In the genomic region with DNA sequence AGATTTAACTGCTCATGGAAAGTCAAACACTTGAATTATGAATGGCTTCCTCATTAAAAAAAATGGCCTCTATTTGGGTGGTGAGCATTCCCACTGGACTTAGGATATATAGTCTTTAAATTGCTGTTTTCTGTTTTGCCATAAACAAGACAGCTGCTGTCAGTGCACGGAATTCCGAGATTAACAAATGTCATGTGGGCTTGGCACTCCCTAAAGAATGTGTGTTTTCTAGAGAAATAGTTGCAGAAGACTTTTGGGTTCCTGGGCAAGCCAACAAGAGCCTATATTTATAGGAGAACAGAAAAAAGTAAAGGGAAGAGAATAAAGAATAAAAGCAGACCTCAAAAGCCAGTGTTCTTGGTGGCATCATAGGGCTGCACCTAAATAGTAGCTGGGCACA, we compare ENCODE assay signal across 26 cellular contexts.
"Had no signal": no experiment of that assay in that cellular context is flagged by ENCODE, and none has a peak within 500 bp of the region (broad histone marks: within the 10 kb centered on the region; RNA-seq: fewer than 3 reads in every experiment).

No MANE protein-coding gene starts in this region.

- H3K4me3 Mint-ChIP-seq: activated CD8-positive, alpha-beta memory T cell treated with anti-CD3 and anti-CD28 coated beads, Interleukin-2, amount 10 ng/mL, durations not matched to agents 7 days and 5 days; activated CD8-positive, alpha-beta T cell treated with anti-CD3 and anti-CD28 coated beads, Interleukin-2, amount 10 ng/mL, durations not matched to agents 7 days and 5 days; activated naive CD4-positive, alpha-beta T cell treated with anti-CD3 and anti-CD28 coated beads, Interleukin-2, amount 50 U/mL, for 24 hours; activated T-cell treated with anti-CD3 and anti-CD28 coated beads, Interleukin-2, amount 50 U/mL, for 24 hours; activated T-helper 1 cell treated with anti-CD3 and anti-CD28 coated beads, Interleukin-12 subunit alpha, Interleukin-12 subunit beta, Interleukin-2, Interleukin-4 antibody, amounts not matched to agents 30 ng/mL and 10 ng/mL and 1 ng/mL, durations not matched to agents 14 hours and 24 hours and 36 hours; central memory CD8-positive, alpha-beta T cell; T-helper 17 cell; WTC11 had no signal

- DNase-seq: activated CD4-positive, alpha-beta T cell treated with anti-CD3 and anti-CD28 coated beads for 48 hours; activated CD4-positive, alpha-beta T cell treated with anti-CD3 and anti-CD28 coated beads, Interleukin-2, amount 50 U/mL, for 4 hours; activated CD4-positive, CD25-positive, alpha-beta regulatory T cell treated with anti-CD3 and anti-CD28 coated beads, Interleukin-2, amount 50 U/mL, for 72 hours; activated CD8-positive, alpha-beta memory T cell treated with anti-CD3 and anti-CD28 coated beads, Interleukin-2, amount 10 ng/mL, durations not matched to agents 7 days and 5 days; activated CD8-positive, alpha-beta T cell treated with anti-CD3 and anti-CD28 coated beads, Interleukin-2, amount 10 ng/mL, durations not matched to agents 7 days and 5 days; activated effector memory CD4-positive, alpha-beta T cell treated with Interleukin-2 at 50 U/mL for 16 hours; activated naive CD4-positive, alpha-beta T cell; activated T-cell treated with anti-CD3 and anti-CD28 coated beads, Interleukin-2, amount 50 U/mL, for 24 hours; amniotic stem cell; body of pancreas; NCI-H1048; NCI-H146; NCI-H187 treated with DMSO at 0.1 percent for 48 hours; NCI-H2081 treated with DMSO at 0.1 percent for 48 hours; NCI-H446; NCI-H524 treated with DMSO at 0.1 percent for 48 hours; NCI-H748 treated with DMSO at 0.1 percent for 48 hours; SHP77 treated with DMSO at 0.1 percent for 48 hours; T-helper 17 cell; T-helper 9 cell had no signal

- H3K27ac ChIP-seq: ascending aorta, body of pancreas, RWPE1 had no signal

- H3K4me3 ChIP-seq: ascending aorta, body of pancreas had no signal

- H3K9me3 ChIP-seq: ascending aorta, body of pancreas had no signal

- ATAC-seq: activated CD8-positive, alpha-beta memory T cell treated with anti-CD3 and anti-CD28 coated beads, Interleukin-2, amount 10 ng/mL, durations not matched to agents 7 days and 5 days; activated CD8-positive, alpha-beta T cell treated with anti-CD3 and anti-CD28 coated beads, Interleukin-2, amount 10 ng/mL, durations not matched to agents 7 days and 5 days; body of pancreas; T-helper 17 cell; WTC11 had no signal

- H3K36me3 ChIP-seq: ascending aorta had no signal

- H3K27ac Mint-ChIP-seq: activated CD8-positive, alpha-beta memory T cell treated with anti-CD3 and anti-CD28 coated beads, Interleukin-2, amount 10 ng/mL, durations not matched to agents 7 days and 5 days; activated CD8-positive, alpha-beta T cell treated with anti-CD3 and anti-CD28 coated beads, Interleukin-2, amount 10 ng/mL, durations not matched to agents 7 days and 5 days; activated naive CD4-positive, alpha-beta T cell treated with anti-CD3 and anti-CD28 coated beads, Interleukin-2, amount 50 U/mL, for 24 hours; activated T-cell treated with anti-CD3 and anti-CD28 coated beads, Interleukin-2, amount 50 U/mL, for 24 hours; activated T-helper 1 cell treated with anti-CD3 and anti-CD28 coated beads, Interleukin-12 subunit alpha, Interleukin-12 subunit beta, Interleukin-2, Interleukin-4 antibody, amounts not matched to agents 30 ng/mL and 10 ng/mL and 1 ng/mL, durations not matched to agents 14 hours and 24 hours and 36 hours; T-helper 17 cell; WTC11 had no signal

- H3K27me3 ChIP-seq: ascending aorta, body of pancreas had no signal

- H3K36me3 Mint-ChIP-seq: activated CD8-positive, alpha-beta memory T cell treated with anti-CD3 and anti-CD28 coated beads, Interleukin-2, amount 10 ng/mL, durations not matched to agents 7 days and 5 days; WTC11 had no signal

- H3K9me3 Mint-ChIP-seq: activated naive CD4-positive, alpha-beta T cell treated with anti-CD3 and anti-CD28 coated beads, Interleukin-2, amount 50 U/mL, for 24 hours; activated T-cell treated with anti-CD3 and anti-CD28 coated beads, Interleukin-2, amount 50 U/mL, for 24 hours; central memory CD8-positive, alpha-beta T cell had no signal

- H3K4me1 Mint-ChIP-seq: activated CD8-positive, alpha-beta memory T cell treated with anti-CD3 and anti-CD28 coated beads, Interleukin-2, amount 10 ng/mL, durations not matched to agents 7 days and 5 days; activated naive CD4-positive, alpha-beta T cell treated with anti-CD3 and anti-CD28 coated beads, Interleukin-2, amount 50 U/mL, for 24 hours; central memory CD8-positive, alpha-beta T cell; T-helper 17 cell; WTC11 had no signal

- H3K4me1 ChIP-seq: ascending aorta, body of pancreas had no signal
